ENCODE assay signal across 25 cellular contexts in genomic region chr5:154352960-154353548, GRCh38.
A peak's percentile ranks its signal among the peaks of the same experiment; 100 is the strongest.
DNase-seq lines count a peak whose midpoint lies in the region; ATAC-seq and TF ChIP-seq lines count a peak whose summit lies in the region.
"Had no signal": no experiment of that assay in that cellular context is flagged by ENCODE, and none has a peak within 500 bp of the region (broad histone marks: within the 10 kb centered on the region; RNA-seq: fewer than 3 reads in every experiment).

No MANE protein-coding gene starts in this region.

- no peak overlapping the region for H3K9ac ChIP-seq in parathyroid adenoma
- H3K9ac ChIP-seq: KMS-11, SK-N-SH had no signal

- H3K36me3 Mint-ChIP-seq in activated T-helper 1 cell treated with anti-CD3 and anti-CD28 coated beads, Interleukin-12 subunit alpha, Interleukin-12 subunit beta, Interleukin-2, Interleukin-4 antibody, amounts not matched to agents 30 ng/mL and 10 ng/mL and 1 ng/mL, durations not matched to agents 14 hours and 24 hours and 36 hours (ENCODE audit: low read depth): peaks cover 6% of the 10 kb centered on the region

- no peaks in the 10 kb centered on the region for H3K36me3 ChIP-seq in parathyroid adenoma (ENCODE audit: control insufficient read depth, insufficient read depth, low read length)

- H3K4me3 ChIP-seq in parathyroid adenoma (ENCODE audit: low read depth, low read length) (no peak overlapping the region), foreskin fibroblast (ENCODE audit: low read depth in 1 of 2, low read length in 2 of 2) (no peak overlapping the region)

- H3K9me3 ChIP-seq in parathyroid adenoma (ENCODE audit: control insufficient read depth, low read length): no peaks in the 10 kb centered on the region
- H3K9me3 ChIP-seq: SK-N-SH had no signal

- H3K79me2 ChIP-seq in parathyroid adenoma: no peaks in the 10 kb centered on the region

- H3K27ac Mint-ChIP-seq in activated T-helper 1 cell treated with anti-CD3 and anti-CD28 coated beads, Interleukin-12 subunit alpha, Interleukin-12 subunit beta, Interleukin-2, Interleukin-4 antibody, amounts not matched to agents 30 ng/mL and 10 ng/mL and 1 ng/mL, durations not matched to agents 14 hours and 24 hours and 36 hours: peak overlapping the region; percentile 12
- H3K27ac Mint-ChIP-seq: IgD-negative memory B cell had no signal

- intact Hi-C loops in activated T-helper 1 cell treated with anti-CD3 and anti-CD28 coated beads, Interleukin-12 subunit alpha, Interleukin-12 subunit beta, Interleukin-2, Interleukin-4 antibody, amounts not matched to agents 30 ng/mL and 10 ng/mL and 1 ng/mL, durations not matched to agents 14 hours and 24 hours and 36 hours (cut with micrococcal nuclease): loop anchor here (5.0 kb wide), 1 partner anchor 36 kb away; no protein-coding TSS in a partner anchor

- peak overlapping the region; percentile 27 for H3K4me2 ChIP-seq in parathyroid adenoma (ENCODE audit: low read length)
- H3K4me2 ChIP-seq: KMS-11, SK-N-SH had no signal

- ATAC-seq in GM21526 (IDR thresholded peaks at IDR 0.05; ENCODE audit: low FRiP score, unreplicated experiment) (no peak), GM18868 (IDR thresholded peaks at IDR 0.05; ENCODE audit: unreplicated experiment) (no peak)
- ATAC-seq: HCT116, PC-3 had no signal

- H3K4me1 Mint-ChIP-seq in activated T-helper 1 cell treated with anti-CD3 and anti-CD28 coated beads, Interleukin-12 subunit alpha, Interleukin-12 subunit beta, Interleukin-2, Interleukin-4 antibody, amounts not matched to agents 30 ng/mL and 10 ng/mL and 1 ng/mL, durations not matched to agents 14 hours and 24 hours and 36 hours (ENCODE audit: low read depth): peaks cover 30% of the 10 kb centered on the region

- no peaks in the 10 kb centered on the region for H3K9me3 Mint-ChIP-seq in activated T-helper 1 cell treated with anti-CD3 and anti-CD28 coated beads, Interleukin-12 subunit alpha, Interleukin-12 subunit beta, Interleukin-2, Interleukin-4 antibody, amounts not matched to agents 30 ng/mL and 10 ng/mL and 1 ng/mL, durations not matched to agents 14 hours and 24 hours and 36 hours
- H3K9me3 Mint-ChIP-seq: IgD-negative memory B cell had no signal

- DNase-seq in AG09319 (ENCODE audit: extremely low read depth, low read depth): peak; percentile 44
- DNase-seq in activated T-helper 1 cell treated with anti-CD3 and anti-CD28 coated beads, Interleukin-12 subunit alpha, Interleukin-12 subunit beta, Interleukin-2, Interleukin-4 antibody, amounts not matched to agents 30 ng/mL and 10 ng/mL and 1 ng/mL, durations not matched to agents 14 hours and 24 hours and 36 hours (ENCODE audit: low spot score): no peak
- peak; percentile 67 for DNase-seq in iris pigment epithelial cell (ENCODE audit: low read depth)
- DNase-seq in foreskin fibroblast: no peak
- DNase-seq: 8988T; ACHN; DMS153; DND-41; GOT3; NCI-H1048; NCI-H1417; NCI-H1694; NCI-H2029 treated with DMSO at 0.1 percent for 48 hours; NCI-H446 treated with DMSO at 0.1 percent for 48 hours; NCI-H526; NCI-H82; NK-92 treated with Interleukin-12 subunit alpha and Interleukin-12 subunit beta, amount 100 ng/mL, for 24 hours; PC-3; SK-N-SH had no signal

- no peaks in the 10 kb centered on the region for H3K27me3 ChIP-seq in parathyroid adenoma (ENCODE audit: control insufficient read depth, insufficient read depth, low read length)

- H3K27ac ChIP-seq in parathyroid adenoma: peak overlapping the region; percentile 31
- H3K27ac ChIP-seq: KMS-11 had no signal

- no peak overlapping the region for H3K4me3 Mint-ChIP-seq in activated T-helper 1 cell treated with anti-CD3 and anti-CD28 coated beads, Interleukin-12 subunit alpha, Interleukin-12 subunit beta, Interleukin-2, Interleukin-4 antibody, amounts not matched to agents 30 ng/mL and 10 ng/mL and 1 ng/mL, durations not matched to agents 14 hours and 24 hours and 36 hours
- H3K4me3 Mint-ChIP-seq: IgD-negative memory B cell had no signal

- H3K27me3 Mint-ChIP-seq in activated T-helper 1 cell treated with anti-CD3 and anti-CD28 coated beads, Interleukin-12 subunit alpha, Interleukin-12 subunit beta, Interleukin-2, Interleukin-4 antibody, amounts not matched to agents 30 ng/mL and 10 ng/mL and 1 ng/mL, durations not matched to agents 14 hours and 24 hours and 36 hours (ENCODE audit: insufficient read depth): no peaks in the 10 kb centered on the region
- H3K27me3 Mint-ChIP-seq: IgD-negative memory B cell had no signal

- no peak; the same call in none of the 2 replicates for TF ChIP-seq CTCF in AG09319 (IDR thresholded peaks at IDR 0.05; ENCODE audit: low read depth, low read length)
- no peak for TF ChIP-seq CTCF in parathyroid adenoma (IDR thresholded peaks at IDR 0.05)
- TF ChIP-seq CTCF in foreskin fibroblast (IDR thresholded peaks at IDR 0.05; ENCODE audit: low read depth, low read length): no peak

- peak overlapping the region; percentile 58 for H2AFZ ChIP-seq in parathyroid adenoma

- H3K4me1 ChIP-seq in parathyroid adenoma: peaks cover 17% of the 10 kb centered on the region

Comparison
In these comparisons a context has a peak if more than half of its experiments do, and no peak if none do; other contexts are left out.
1. DNase-seq: peak in AG09319 (single experiment) and iris pigment epithelial cell (single experiment); none in activated T-helper 1 cell treated with anti-CD3 and anti-CD28 coated beads, Interleukin-12 subunit alpha, Interleukin-12 subunit beta, Interleukin-2, Interleukin-4 antibody, amounts not matched to agents 30 ng/mL and 10 ng/mL and 1 ng/mL, durations not matched to agents 14 hours and 24 hours and 36 hours (single experiment) and foreskin fibroblast (0 of 2).